Comparison of ENCODE assay signal across 28 cellular contexts in genomic region chr3:191373327-191373726, GRCh38. TPM values are rescaled to one million over a fixed set of nuclear protein-coding genes. Genes with fewer than 3 reads are reported as not detected.
"Had no signal": no experiment of that assay in that cellular context is flagged by ENCODE, and none has a peak within 500 bp of the region (broad histone marks: within the 10 kb centered on the region; RNA-seq: fewer than 3 reads in every experiment).

No MANE protein-coding gene starts in this region.

- H3K36me3 ChIP-seq: colonic mucosa, ovary had no signal

- H3K27ac ChIP-seq: adrenal gland, ascending aorta, brain microvascular endothelial cell, colonic mucosa, epithelial cell of prostate, gastroesophageal sphincter, heart right ventricle, ovary, psoas muscle, right atrium auricular region, WERI-Rb-1 had no signal

- H3K4me3 ChIP-seq: adrenal gland, ascending aorta, colonic mucosa, gastroesophageal sphincter, heart right ventricle, ovary, psoas muscle, right atrium auricular region had no signal

- FAIRE-seq: TTC549 had no signal

- DNase-seq: activated CD4-positive, alpha-beta T cell treated with anti-CD3 and anti-CD28 coated beads, Interleukin-2, amount 50 U/mL, for 1 hour; activated CD4-positive, CD25-positive, alpha-beta regulatory T cell treated with anti-CD3 and anti-CD28 coated beads, Interleukin-2, amount 50 U/mL, for 72 hours; activated CD8-positive, alpha-beta memory T cell treated with anti-CD3 and anti-CD28 coated beads, Interleukin-2, amount 50 U/mL, for 4 hours; activated T-cell treated with anti-CD3 and anti-CD28 coated beads, Interleukin-2, amount 50 U/mL, for 24 hours; adrenal gland; brain microvascular endothelial cell; colonic mucosa; endodermal cell; heart right ventricle; midbrain; natural killer cell; ovary; psoas muscle; stimulated activated CD4-positive, alpha-beta T cell treated with anti-CD3 and anti-CD28 coated beads, Interleukin-12 subunit alpha, Interleukin-12 subunit beta, amount 100 ng/mL, for 4 hours; stimulated activated CD4-positive, alpha-beta T cell treated with anti-CD3 and anti-CD28 coated beads, Interleukin-4, amount 100 ng/mL, for 4 hours; stimulated activated naive CD8-positive, alpha-beta T cell treated with anti-CD3 and anti-CD28 coated beads, Interleukin-15, Interleukin-2, amounts not matched to agents 100 U/mL and 50 U/mL, for 24 hours; T-helper 1 cell; WERI-Rb-1 had no signal

- ATAC-seq: activated naive CD4-positive, alpha-beta T cell treated with anti-CD3 and anti-CD28 coated beads, Interleukin-2, amount 50 U/mL, for 72 hours; activated T-helper 17 cell treated with anti-CD3 and anti-CD28 coated beads, Interleukin-2, amount 50 U/mL, for 72 hours; gastroesophageal sphincter; heart right ventricle; left lobe of liver; natural killer cell; psoas muscle; stimulated activated naive CD8-positive, alpha-beta T cell treated with anti-CD3 and anti-CD28 coated beads, Interleukin-15, Interleukin-2, amounts not matched to agents 100 U/mL and 50 U/mL, for 24 hours had no signal

- H3K27ac Mint-ChIP-seq: activated naive CD4-positive, alpha-beta T cell treated with anti-CD3 and anti-CD28 coated beads, Interleukin-2, amount 50 U/mL, for 72 hours; activated T-cell treated with anti-CD3 and anti-CD28 coated beads, Interleukin-2, amount 50 U/mL, for 24 hours; activated T-helper 17 cell treated with anti-CD3 and anti-CD28 coated beads, Interleukin-2, amount 50 U/mL, for 72 hours; endodermal cell; natural killer cell had no signal

- H3K9me3 ChIP-seq: adrenal gland, ascending aorta, colonic mucosa, gastroesophageal sphincter, heart right ventricle, ovary, psoas muscle, right atrium auricular region had no signal

- H3K4me1 ChIP-seq: colonic mucosa had no signal

- H3K9me3 Mint-ChIP-seq: activated naive CD4-positive, alpha-beta T cell treated with anti-CD3 and anti-CD28 coated beads, Interleukin-2, amount 50 U/mL, for 72 hours; activated T-cell treated with anti-CD3 and anti-CD28 coated beads, Interleukin-2, amount 50 U/mL, for 24 hours; activated T-helper 17 cell treated with anti-CD3 and anti-CD28 coated beads, Interleukin-2, amount 50 U/mL, for 72 hours; central memory CD8-positive, alpha-beta T cell; endodermal cell; natural killer cell had no signal

- H3K27me3 Mint-ChIP-seq: activated T-cell treated with anti-CD3 and anti-CD28 coated beads, Interleukin-2, amount 50 U/mL, for 24 hours; activated T-helper 17 cell treated with anti-CD3 and anti-CD28 coated beads, Interleukin-2, amount 50 U/mL, for 72 hours; central memory CD8-positive, alpha-beta T cell had no signal

- H3K4me3 Mint-ChIP-seq: activated T-cell treated with anti-CD3 and anti-CD28 coated beads, Interleukin-2, amount 50 U/mL, for 24 hours; activated T-helper 17 cell treated with anti-CD3 and anti-CD28 coated beads, Interleukin-2, amount 50 U/mL, for 72 hours; central memory CD8-positive, alpha-beta T cell; endodermal cell; natural killer cell had no signal

- H3K27me3 ChIP-seq: adrenal gland, ascending aorta, brain microvascular endothelial cell, colonic mucosa, gastroesophageal sphincter, heart right ventricle, ovary, right atrium auricular region had no signal

- H3K4me1 Mint-ChIP-seq: activated T-helper 17 cell treated with anti-CD3 and anti-CD28 coated beads, Interleukin-2, amount 50 U/mL, for 72 hours; central memory CD8-positive, alpha-beta T cell had no signal

- H3K36me3 Mint-ChIP-seq: activated naive CD4-positive, alpha-beta T cell treated with anti-CD3 and anti-CD28 coated beads, Interleukin-2, amount 50 U/mL, for 72 hours; natural killer cell had no signal

RNA-seq across cellular contexts. Expression of gene UTS2B, which starts 43.0 kb away (rescaled TPM):
- total RNA-seq: activated naive CD4-positive, alpha-beta T cell treated with anti-CD3 and anti-CD28 coated beads, Interleukin-2, amount 50 U/mL, for 72 hours; activated T-helper 17 cell treated with anti-CD3 and anti-CD28 coated beads, Interleukin-2, amount 50 U/mL, for 72 hours; skeletal muscle tissue had no signal
